ENCODE assay signal across 1 cellular context in genomic region chr21:17523007-17523451, GRCh38.
TF ChIP-seq lines count a peak whose summit lies in the region.

No MANE protein-coding gene starts in this region.

TF ChIP-seq in HepG2, 621 proteins besides CTCF, POLR2A, EP300 and RAD21 (continued from another document and continues in another):
- TF ChIP-seq ZHX2 (IDR thresholded peaks at IDR 0.05; ENCODE audit: low read depth) (peak; percentile 81), ZHX2 (CRISPR knock-in tag; IDR thresholded peaks at IDR 0.05; ENCODE audit: borderline replicate concordance) (no peak), CREM (IDR thresholded peaks at IDR 0.05) (peak; percentile 95), CREM (CRISPR knock-in tag; IDR thresholded peaks at IDR 0.05) (no peak), ZSCAN20 (CRISPR knock-in tag; IDR thresholded peaks at IDR 0.05; ENCODE audit: borderline replicate concordance) (no peak), STAT5B (CRISPR knock-in tag; IDR thresholded peaks at IDR 0.05) (no peak), MLXIP (CRISPR knock-in tag; IDR thresholded peaks at IDR 0.05; ENCODE audit: borderline replicate concordance) (0 out of 2 replicates have a peak, but pooled peaks have one; percentile 44), HMG20A (CRISPR knock-in tag; IDR thresholded peaks at IDR 0.05; ENCODE audit: borderline replicate concordance) (peak; percentile 99), ZNF598 (CRISPR knock-in tag; IDR thresholded peaks at IDR 0.05; ENCODE audit: borderline replicate concordance) (no peak), SMYD3 (CRISPR knock-in tag; IDR thresholded peaks at IDR 0.05) (no peak; the same call in 1 of the 2 replicates), CBFB (CRISPR knock-in tag; IDR thresholded peaks at IDR 0.05) (peak; percentile 67; the same call in 1 of the 2 replicates), POGZ (CRISPR knock-in tag; IDR thresholded peaks at IDR 0.05) (peak; percentile 96), PRMT3 (CRISPR knock-in tag; IDR thresholded peaks at IDR 0.05; ENCODE audit: borderline replicate concordance, low read depth) (no peak), HNRNPL (IDR thresholded peaks at IDR 0.05; ENCODE audit: low read depth, low read length) (no peak), NFIB (CRISPR knock-in tag; IDR thresholded peaks at IDR 0.05; ENCODE audit: borderline replicate concordance) (no peak), MAFF (IDR thresholded peaks at IDR 0.05; ENCODE audit: low read depth, low read length) (peak; percentile 6; the same call in 1 of the 2 replicates), PLSCR1 (CRISPR knock-in tag; IDR thresholded peaks at IDR 0.05; ENCODE audit: borderline replicate concordance) (no peak), ZNF503 (CRISPR knock-in tag; IDR thresholded peaks at IDR 0.05) (peak; percentile 97), PHF20 (CRISPR knock-in tag; IDR thresholded peaks at IDR 0.05) (no peak), NR2C2 (CRISPR knock-in tag; IDR thresholded peaks at IDR 0.05; ENCODE audit: borderline replicate concordance) (peak; percentile 88), GATAD2A (CRISPR knock-in tag; IDR thresholded peaks at IDR 0.05) (peak; percentile 100), ZNF263 (CRISPR knock-in tag; IDR thresholded peaks at IDR 0.05) (no peak), PREB (CRISPR knock-in tag; IDR thresholded peaks at IDR 0.05) (no peak), NFKBIZ (CRISPR knock-in tag; IDR thresholded peaks at IDR 0.05) (peak; percentile 89; the same call in 1 of the 2 replicates), STAG1 (CRISPR knock-in tag; IDR thresholded peaks at IDR 0.05) (peak; percentile 38), STAT6 (CRISPR knock-in tag; IDR thresholded peaks at IDR 0.05; ENCODE audit: borderline replicate concordance) (no peak), RARA (CRISPR knock-in tag; IDR thresholded peaks at IDR 0.05) (peak; percentile 98), ZNF234 (CRISPR knock-in tag; conservative IDR thresholded peaks at IDR 0.05) (no peak), ZNF431 (CRISPR knock-in tag; IDR thresholded peaks at IDR 0.05; ENCODE audit: borderline replicate concordance, low read depth) (no peak; the same call in 1 of the 2 replicates), CHD2 (IDR thresholded peaks at IDR 0.05; ENCODE audit: low read depth, low read length) (no peak), ZNF570 (CRISPR knock-in tag; IDR thresholded peaks at IDR 0.05; ENCODE audit: borderline replicate concordance) (no peak), DDIT3 (CRISPR knock-in tag; IDR thresholded peaks at IDR 0.05) (no peak), PAWR (CRISPR knock-in tag; IDR thresholded peaks at IDR 0.05; ENCODE audit: borderline replicate concordance) (no peak), GMEB1 (CRISPR knock-in tag; IDR thresholded peaks at IDR 0.05; ENCODE audit: borderline replicate concordance) (peak; percentile 47; the same call in 1 of the 2 replicates), ZNF24 (IDR thresholded peaks at IDR 0.05) (peak; percentile 67; the same call in 1 of the 2 replicates), ZNF275 (CRISPR knock-in tag; IDR thresholded peaks at IDR 0.05; ENCODE audit: borderline replicate concordance) (peak; percentile 72; the same call in 1 of the 2 replicates)
